In genomic region chr9:35490910-35491465, GRCh38 we compare ENCODE assay signal across 8 cellular contexts. TPM values are rescaled to one million over a fixed set of nuclear protein-coding genes. Genes with fewer than 3 reads are reported as not detected.
DNase-seq lines count a peak whose midpoint lies in the region; ATAC-seq and TF ChIP-seq lines count a peak whose summit lies in the region.

No MANE protein-coding gene starts in this region.

- peak overlapping the region; percentile 91 for H3K4me3 ChIP-seq in fibroblast of pulmonary artery (replicated peaks; ENCODE audit: low read depth, low read length)
- peak overlapping the region; percentile 85 for H3K4me3 ChIP-seq in trophoblast cell (ENCODE audit: low read depth, low read length)

- no peak for ATAC-seq in T-helper 17 cell
- no peak for ATAC-seq in HG03460 (IDR thresholded peaks at IDR 0.05; ENCODE audit: unreplicated experiment)
- ATAC-seq in GM19328 (IDR thresholded peaks at IDR 0.05; ENCODE audit: unreplicated experiment) = no peak

- peak overlapping the region; percentile 27 for H2BK12ac ChIP-seq in trophoblast cell (ENCODE audit: low read length)

- H3K9ac ChIP-seq in ES-I3 (ENCODE audit: low read depth, low read length) (peak overlapping the region; percentile 90; the same call in 1 of the 2 replicates), trophoblast cell (ENCODE audit: low read length) (peak overlapping the region; percentile 73)

- peak overlapping the region; percentile 30 for H2BK120ac ChIP-seq in trophoblast cell (ENCODE audit: insufficient read depth, low read length, poor library complexity)

- peaks cover 19% of the 10 kb centered on the region for H3K79me1 ChIP-seq in trophoblast cell (ENCODE audit: low read length)

- peak overlapping the region; percentile 88 for H4K91ac ChIP-seq in trophoblast cell (ENCODE audit: low read depth, low read length)

- peak overlapping the region; percentile 47 for H3K14ac ChIP-seq in trophoblast cell (ENCODE audit: low read length)

- peak overlapping the region; percentile 5 for H4K12ac ChIP-seq in trophoblast cell (ENCODE audit: low read depth, low read length)

- no peak overlapping the region for H3K23ac ChIP-seq in trophoblast cell (ENCODE audit: low read length)

- H3K27me3 Mint-ChIP-seq in T-helper 17 cell = peaks cover 35% of the 10 kb centered on the region

- H3K4me1 ChIP-seq in ES-I3 (ENCODE audit: insufficient read depth, low read length) (peaks cover 11% of the 10 kb centered on the region), trophoblast cell (ENCODE audit: control insufficient read depth in 1 of 2, insufficient read depth in 2 of 2, low read length in 2 of 2) (peaks cover 3 to 7% of the 10 kb centered on the region in 2 experiments)

- no peaks in the 10 kb centered on the region for H3K9me3 ChIP-seq in ES-I3 (ENCODE audit: control insufficient read depth, insufficient read depth, low read length)
- no peaks in the 10 kb centered on the region for H3K9me3 ChIP-seq in T-helper 17 cell (ENCODE audit: control insufficient read depth, low read length, poor library complexity, severe bottlenecking)
- no peaks in the 10 kb centered on the region for H3K9me3 ChIP-seq in trophoblast cell (ENCODE audit: insufficient read depth, low read depth, low read length)

- H3K4me1 Mint-ChIP-seq in T-helper 17 cell = peaks cover 17% of the 10 kb centered on the region

- peaks cover 11% of the 10 kb centered on the region for H3K79me2 ChIP-seq in trophoblast cell (ENCODE audit: control insufficient read depth, insufficient read depth, low read length, poor library complexity)

- H3K18ac ChIP-seq in trophoblast cell (ENCODE audit: low read length) = peak overlapping the region; percentile 52

- no peaks in the 10 kb centered on the region for H3K27me3 ChIP-seq in trophoblast cell (ENCODE audit: insufficient read depth, low read length)

- H2AFZ ChIP-seq in trophoblast cell (ENCODE audit: insufficient read depth, low read length, poor library complexity) = peak overlapping the region; percentile 7

- H3K4ac ChIP-seq in trophoblast cell (ENCODE audit: low read depth, low read length) = peak overlapping the region; percentile 2

- peak overlapping the region; percentile 87 for H3K4me3 Mint-ChIP-seq in T-helper 17 cell

- peaks cover 2% of the 10 kb centered on the region for H3K36me3 Mint-ChIP-seq in T-helper 17 cell (ENCODE audit: low read depth)

- H3K36me3 ChIP-seq in ES-I3 (ENCODE audit: insufficient read depth, low read length) (no peaks in the 10 kb centered on the region), trophoblast cell (ENCODE audit: control insufficient read depth in 1 of 2, insufficient read depth in 2 of 2, low read length in 2 of 2) (no peaks in the 10 kb centered on the region)

- no CpG with 5 or more reads among the region's 12 CpGs for WGBS in trophoblast cell (ENCODE audit: extremely low coverage, insufficient coverage, insufficient read length)

- peak overlapping the region; percentile 4 for H2BK5ac ChIP-seq in trophoblast cell (ENCODE audit: low read depth, low read length, poor library complexity)

- H3K4me2 ChIP-seq in trophoblast cell (ENCODE audit: low read length) = peak overlapping the region; percentile 91

- no peak overlapping the region for H3K27ac Mint-ChIP-seq in T-helper 17 cell

- no peak for DNase-seq in T-helper 17 cell
- DNase-seq in fibroblast of pulmonary artery (ENCODE audit: low read depth) = peak; percentile 50
- peak in 1 of 2 donors; percentile 37 for DNase-seq in trophoblast cell
- no peak for DNase-seq in NCI-H1092 treated with DMSO at 0.1 percent for 48 hours (lab: John Stamatoyannopoulos, UW)
- no peak for DNase-seq in activated CD4-positive, CD25-positive, alpha-beta regulatory T cell (lab: John Stamatoyannopoulos, UW)

- peak overlapping the region; percentile 5 for H4K8ac ChIP-seq in trophoblast cell (ENCODE audit: low read depth, low read length)

- peak overlapping the region; percentile 49 for H2AK5ac ChIP-seq in trophoblast cell (ENCODE audit: low read length)

- H3K27ac ChIP-seq in trophoblast cell (ENCODE audit: low read depth, low read length) = no peak overlapping the region

- no peak for TF ChIP-seq CTCF in fibroblast of pulmonary artery (IDR thresholded peaks at IDR 0.05; ENCODE audit: low read length, missing control alignments)

RNA-seq across cellular contexts. Expression of gene RUSC2, which starts 1.1 kb away (rescaled TPM):
- under 1 TPM; 0.18 to 0.75 TPM for total RNA-seq in T-helper 17 cell
- polyA plus RNA-seq in trophoblast cell (2013) = 8.5 and 9.1 TPM in 2 replicates
